ENCODE assay signal across 1 cellular context in the genomic region with DNA sequence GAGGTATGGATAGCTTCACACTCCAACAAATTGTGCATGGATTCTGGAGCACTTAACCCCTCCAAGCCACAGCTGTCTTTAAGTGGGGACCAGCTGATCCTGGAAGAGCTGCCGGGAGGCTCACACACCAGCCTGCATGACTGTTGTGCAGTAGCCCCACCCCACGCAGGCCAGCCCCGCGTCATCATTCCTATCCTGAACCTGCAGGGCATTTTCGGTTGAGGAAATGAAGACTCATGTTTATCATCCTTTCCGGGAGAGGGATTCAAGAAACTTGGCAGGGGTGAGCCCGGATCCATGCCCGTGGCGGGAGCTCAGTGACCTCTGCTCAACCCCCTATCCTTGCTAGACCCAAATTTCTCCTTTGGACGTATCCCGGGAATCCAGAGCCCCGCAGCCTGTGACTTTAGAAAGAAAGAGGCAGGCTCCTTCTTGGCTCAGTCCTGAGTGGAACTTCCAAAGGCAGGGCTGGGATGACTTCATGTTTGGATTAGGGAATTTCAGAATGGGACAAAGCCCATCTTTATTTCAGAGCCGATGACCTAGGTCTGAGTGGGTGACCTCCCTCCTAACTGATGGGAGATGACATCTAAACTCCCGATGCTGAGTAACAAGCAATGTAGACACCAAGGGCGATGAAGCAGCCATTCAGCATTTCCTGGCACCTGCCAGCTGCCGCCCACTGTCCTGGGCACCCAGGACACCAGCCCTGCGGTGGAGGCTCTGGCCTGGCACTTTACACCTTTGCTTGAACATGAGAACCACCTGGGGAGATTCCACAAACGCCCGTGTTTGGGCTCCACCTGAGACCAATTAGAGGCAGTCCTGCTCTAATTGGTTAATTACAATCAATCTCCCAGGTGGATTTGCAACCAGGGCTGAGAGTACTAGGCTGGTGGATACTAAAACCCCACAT.
TF ChIP-seq lines count a peak whose summit lies in the region.

No MANE protein-coding gene starts in this region.

TF ChIP-seq in H1, 55 proteins besides CTCF, POLR2A, EP300 and RAD21 (continued from another document):
- TF ChIP-seq POLR2AphosphoS5 (IDR thresholded peaks at IDR 0.05; ENCODE audit: low read depth, low read length) (no peak), TAF7 (optimal IDR thresholded peaks at IDR 0.05; ENCODE audit: borderline replicate concordance, low read depth, low read length) (no peak), ASH2L (IDR thresholded peaks at IDR 0.05; ENCODE audit: low read length) (no peak), SIX5 (IDR thresholded peaks at IDR 0.05; ENCODE audit: low read depth, low read length) (no peak), JUN (IDR thresholded peaks at IDR 0.05; ENCODE audit: low read depth, low read length) (no peak), CBX5 (IDR thresholded peaks at IDR 0.05; ENCODE audit: low read depth, low read length) (no peak), RFX5 (IDR thresholded peaks at IDR 0.05; ENCODE audit: borderline replicate concordance, low read depth, low read length) (no peak), BRCA1 (IDR thresholded peaks at IDR 0.05; ENCODE audit: low read depth, low read length) (no peak), EGR1 (IDR thresholded peaks at IDR 0.05; ENCODE audit: borderline replicate concordance, low read depth, low read length) (no peak), TEAD4 (IDR thresholded peaks at IDR 0.05; ENCODE audit: low read depth, low read length) (no peak), GTF2F1 (IDR thresholded peaks at IDR 0.05; ENCODE audit: borderline replicate concordance, low read depth, low read length) (no peak), NANOG (IDR thresholded peaks at IDR 0.05; ENCODE audit: insufficient read depth, low read depth, low read length, poor library complexity, severe bottlenecking) (no peak), KDM5A (IDR thresholded peaks at IDR 0.05; ENCODE audit: low read length) (no peak), BCL11A (IDR thresholded peaks at IDR 0.05; ENCODE audit: low read depth in 2 of 2, low read length in 2 of 2) (no peak), TBP (IDR thresholded peaks at IDR 0.05; ENCODE audit: low read depth, low read length) (no peak), CTBP2 (IDR thresholded peaks at IDR 0.05; ENCODE audit: borderline replicate concordance, insufficient read depth, insufficient read length, low read length) (no peak)
- TF ChIP-seq, protein P1, sequence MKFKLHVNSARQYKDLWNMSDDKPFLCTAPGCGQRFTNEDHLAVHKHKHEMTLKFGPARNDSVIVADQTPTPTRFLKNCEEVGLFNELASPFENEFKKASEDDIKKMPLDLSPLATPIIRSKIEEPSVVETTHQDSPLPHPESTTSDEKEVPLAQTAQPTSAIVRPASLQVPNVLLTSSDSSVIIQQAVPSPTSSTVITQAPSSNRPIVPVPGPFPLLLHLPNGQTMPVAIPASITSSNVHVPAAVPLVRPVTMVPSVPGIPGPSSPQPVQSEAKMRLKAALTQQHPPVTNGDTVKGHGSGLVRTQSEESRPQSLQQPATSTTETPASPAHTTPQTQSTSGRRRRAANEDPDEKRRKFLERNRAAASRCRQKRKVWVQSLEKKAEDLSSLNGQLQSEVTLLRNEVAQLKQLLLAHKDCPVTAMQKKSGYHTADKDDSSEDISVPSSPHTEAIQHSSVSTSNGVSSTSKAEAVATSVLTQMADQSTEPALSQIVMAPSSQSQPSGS (IDR thresholded peaks at IDR 0.05; ENCODE audit: low read length) = no peak
- TF ChIP-seq, protein P2, sequence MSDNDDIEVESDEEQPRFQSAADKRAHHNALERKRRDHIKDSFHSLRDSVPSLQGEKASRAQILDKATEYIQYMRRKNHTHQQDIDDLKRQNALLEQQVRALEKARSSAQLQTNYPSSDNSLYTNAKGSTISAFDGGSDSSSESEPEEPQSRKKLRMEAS (IDR thresholded peaks at IDR 0.05) = no peak
